In genomic region chr12:52082026-52082667, GRCh38 we compare ENCODE assay signal across 12 cellular contexts. TPM values are rescaled to one million over a fixed set of nuclear protein-coding genes. Genes with fewer than 3 reads are reported as not detected.
DNase-seq lines count a peak whose midpoint lies in the region; ATAC-seq and TF ChIP-seq lines count a peak whose summit lies in the region.
"Had no signal": no experiment of that assay in that cellular context is flagged by ENCODE, and none has a peak within 500 bp of the region (broad histone marks: within the 10 kb centered on the region; RNA-seq: fewer than 3 reads in every experiment).

No MANE protein-coding gene starts in this region.

- CTCF ChIA-PET in HEK293 (lab: Yijun Ruan, JAX) = interaction anchor here (0.6 to 34.8 kb wide), 13 partner anchors 8 to 111 kb away, joined by 3 to 794 read pairs (median 4); no protein-coding TSS in a partner anchor

- H3K27ac ChIP-seq in HEK293 (ENCODE audit: extremely low read depth, low read depth, low read length) (no peak overlapping the region), lower lobe of right lung (peak overlapping the region; percentile 81), testis (peak overlapping the region; percentile 80 to 87)
- H3K27ac ChIP-seq: WERI-Rb-1 had no signal

- no peak for TF ChIP-seq CTCF in HEK293 (tag by site-specific recombination; IDR thresholded peaks at IDR 0.05)
- no peak for TF ChIP-seq CTCF in lower lobe of right lung (IDR thresholded peaks at IDR 0.05)
- no peak for TF ChIP-seq CTCF in testis (IDR thresholded peaks at IDR 0.05)

- POLR2A ChIA-PET in HEK293 (lab: Yijun Ruan, JAX) = interaction anchor here (1.1 to 3.0 kb wide), 2 partner anchors 12 to 56 kb away, joined by 5 to 12 read pairs; partner anchors contain the start of gene ATG101

- H3K27me3 ChIP-seq in lower lobe of right lung (ENCODE audit: low read depth) (no peaks in the 10 kb centered on the region), testis (no peaks in the 10 kb centered on the region)
- H3K27me3 ChIP-seq: MG63 had no signal

- no peak overlapping the region for H3K4me3 ChIP-seq in HEK293 (ENCODE audit: low read depth, low read length)
- H3K4me3 ChIP-seq in lower lobe of right lung = peak overlapping the region; percentile 49
- H3K4me3 ChIP-seq in testis = peak overlapping the region; percentile 44 to 69
- H3K4me3 ChIP-seq: MG63 had no signal

- H3K36me3 ChIP-seq in HEK293 (ENCODE audit: control insufficient read depth in 2 of 2, insufficient read depth in 1 of 2, low read length in 2 of 2) (peaks cover 4 to 19% of the 10 kb centered on the region in 2 experiments; a peak in 1 of 3 replicates), lower lobe of right lung (peaks cover 23% of the 10 kb centered on the region), testis (ENCODE audit: low read depth, missing control alignments) (no peaks in the 10 kb centered on the region)

- peak; percentile 63 for DNase-seq in ecto neural progenitor cell (ENCODE audit: low spot score)
- DNase-seq in lower lobe of right lung = no peak
- DNase-seq in testis = peak; percentile 52
- no peak for DNase-seq in CD1c-positive myeloid dendritic cell (ENCODE audit: extremely low spot score)
- DNase-seq in stimulated activated CD8-positive, alpha-beta memory T cell treated with anti-CD3 and anti-CD28 coated beads, Interleukin-4, amount 100 ng/mL, for 48 hours = no peak
- no peak for DNase-seq in SW 1271 (lab: John Stamatoyannopoulos, UW)
- DNase-seq: GDM1, MG63 had no signal

- WGBS in testis, 2 donors = 38 to 45% methylated on average over 10 to 13 of the region's 13 CpGs

- peak; percentile 53 to 65 for ATAC-seq in lower lobe of right lung
- ATAC-seq in HG03025 (IDR thresholded peaks at IDR 0.05; ENCODE audit: low FRiP score, unreplicated experiment) = no peak

- TF ChIP-seq POLR2A in testis (IDR thresholded peaks at IDR 0.05) = no peak

- H3K4me1 ChIP-seq in HEK293 (ENCODE audit: control insufficient read depth, insufficient read depth, low read length) (no peaks in the 10 kb centered on the region), lower lobe of right lung (peaks cover 34% of the 10 kb centered on the region), testis (peaks cover 49% of the 10 kb centered on the region)

- H3K9me3 ChIP-seq in HEK293 (ENCODE audit: control insufficient read depth, insufficient read depth, low read depth, low read length) = no peaks in the 10 kb centered on the region
- H3K9me3 ChIP-seq in lower lobe of right lung = no peaks in the 10 kb centered on the region
- no peaks in the 10 kb centered on the region for H3K9me3 ChIP-seq in testis
- H3K9me3 ChIP-seq: MG63 had no signal

- intact Hi-C loops in lower lobe of right lung (cut with DNase I) (loop anchor here (5.0 kb wide), 1 partner anchor 55 kb away; no protein-coding TSS in a partner anchor), testis (cut with DNase I; ENCODE audit: low total_unique reads) (loop anchor here (5.0 kb wide), 1 partner anchor 55 kb away; no protein-coding TSS in a partner anchor)

TF ChIP-seq in HEK293, 187 proteins besides CTCF, POLR2A, EP300 and RAD21:
- no peak for TF ChIP-seq WT1 (tag by site-specific recombination; IDR thresholded peaks at IDR 0.05)
- no peak for TF ChIP-seq ZNF324 (tag by site-specific recombination; IDR thresholded peaks at IDR 0.05)
- TF ChIP-seq ZNF274 (IDR thresholded peaks at IDR 0.05; ENCODE audit: low read length) = no peak
- no peak for TF ChIP-seq ZNF274 (tag by site-specific recombination; IDR thresholded peaks at IDR 0.05; ENCODE audit: borderline replicate concordance)
- TF ChIP-seq, protein P1, sequence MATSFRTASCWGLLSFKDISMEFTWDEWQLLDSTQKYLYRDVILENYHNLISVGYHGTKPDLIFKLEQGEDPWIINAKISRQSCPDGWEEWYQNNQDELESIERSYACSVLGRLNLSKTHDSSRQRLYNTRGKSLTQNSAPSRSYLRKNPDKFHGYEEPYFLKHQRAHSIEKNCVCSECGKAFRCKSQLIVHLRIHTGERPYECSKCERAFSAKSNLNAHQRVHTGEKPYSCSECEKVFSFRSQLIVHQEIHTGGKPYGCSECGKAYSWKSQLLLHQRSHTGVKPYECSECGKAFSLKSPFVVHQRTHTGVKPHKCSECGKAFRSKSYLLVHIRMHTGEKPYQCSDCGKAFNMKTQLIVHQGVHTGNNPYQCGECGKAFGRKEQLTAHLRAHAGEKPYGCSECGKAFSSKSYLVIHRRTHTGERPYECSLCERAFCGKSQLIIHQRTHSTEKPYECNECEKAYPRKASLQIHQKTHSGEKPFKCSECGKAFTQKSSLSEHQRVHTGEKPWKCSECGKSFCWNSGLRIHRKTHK (tag by site-specific recombination; IDR thresholded peaks at IDR 0.05) = no peak
- peak; percentile 46 for TF ChIP-seq ZFHX2 (tag by site-specific recombination; conservative IDR thresholded peaks at IDR 0.05)
- 0 out of 2 replicates have a peak, but pooled peaks have one; percentile 18 for TF ChIP-seq EGR2 (tag by site-specific recombination; IDR thresholded peaks at IDR 0.05; ENCODE audit: low read depth)
- TF ChIP-seq ZNF350 (tag by site-specific recombination; IDR thresholded peaks at IDR 0.05) = no peak
- TF ChIP-seq SCRT1 (tag by site-specific recombination; IDR thresholded peaks at IDR 0.05; ENCODE audit: borderline replicate concordance) = no peak

RNA-seq across cellular contexts. Expression of gene SMIM41, which starts 2.6 kb away (rescaled TPM):
- total RNA-seq in lower lobe of right lung = 4.3 TPM
- 10 to 100 TPM; 15.6 to 21.7 TPM for total RNA-seq in testis
- 2.6 TPM for polyA plus RNA-seq in testis (ENCODE audit: insufficient read depth, low read depth, low replicate concordance)
- total RNA-seq: activated naive CD8-positive, alpha-beta T cell treated with anti-CD3 and anti-CD28 coated beads for 36 hours had no signal

RNA-seq across cellular contexts. Expression of gene ATG101, which starts 12.4 kb away (rescaled TPM):
- 31.8 TPM for total RNA-seq in lower lobe of right lung
- total RNA-seq in testis = 10 to 100 TPM; 52.6 to 64.5 TPM
- polyA plus RNA-seq in testis (ENCODE audit: insufficient read depth, low read depth, low replicate concordance) = 64.5 TPM

RNA-seq across cellular contexts. Expression of gene NR4A1, which starts 30.9 kb away (rescaled TPM):
- total RNA-seq in lower lobe of right lung = 39.3 TPM
- 10 to 100 TPM; 55.1 to 88.5 TPM for total RNA-seq in testis
- 41.5 TPM for polyA plus RNA-seq in testis (ENCODE audit: insufficient read depth, low read depth, low replicate concordance)

Comparison
In these comparisons a context has a peak if more than half of its experiments do, and no peak if none do; other contexts are left out.
1. DNase-seq: peak in ecto neural progenitor cell (single experiment) and testis (single experiment); none in lower lobe of right lung (single experiment), CD1c-positive myeloid dendritic cell (single experiment), stimulated activated CD8-positive, alpha-beta memory T cell treated with anti-CD3 and anti-CD28 coated beads, Interleukin-4, amount 100 ng/mL, for 48 hours (single experiment) and SW 1271 (0 of 2).